Comparison of ENCODE assay signal across 8 cellular contexts in genomic region chr9:138149672-138150656, GRCh38.
DNase-seq lines count a peak whose midpoint lies in the region; ATAC-seq and TF ChIP-seq lines count a peak whose summit lies in the region.
"Not testable (repeated sequence)": the region's sequence is repeated elsewhere in the genome, so short reads cannot be mapped to it uniquely, and the experiment has no call there.

No MANE protein-coding gene starts in this region.

- peak; percentile 55 for ATAC-seq in activated T-helper 17 cell treated with anti-CD3 and anti-CD28 coated beads, Interleukin-2, amount 50 U/mL, for 72 hours (replicated peaks)
- ATAC-seq in stimulated activated naive CD8-positive, alpha-beta T cell treated with anti-CD3 and anti-CD28 coated beads, Interleukin-15, amount 100 ng/mL, for 72 hours, result peak; percentile 43

- peak overlapping the region; percentile 97 for H2AFZ ChIP-seq in neural progenitor cell (replicated peaks)

- not testable (repeated sequence) for H3K9me3 Mint-ChIP-seq in activated T-helper 17 cell treated with anti-CD3 and anti-CD28 coated beads, Interleukin-2, amount 50 U/mL, for 72 hours; neural progenitor cell; stimulated activated naive CD8-positive, alpha-beta T cell treated with anti-CD3 and anti-CD28 coated beads, Interleukin-15, amount 100 ng/mL, for 72 hours

- H3K36me3 ChIP-seq in HUES64 (ENCODE audit: insufficient read depth, low read length); SK-N-MC (ENCODE audit: insufficient read depth, low read length); iPS DF 6.9 (ENCODE audit: control insufficient read depth, insufficient read depth, low read length); neural progenitor cell: not testable (repeated sequence)

- not testable (repeated sequence) for H3K27me3 ChIP-seq in HUES64 (ENCODE audit: insufficient read depth, low read length); iPS DF 6.9 (ENCODE audit: control insufficient read depth, insufficient read depth, low read length)
- H3K27me3 ChIP-seq in neural progenitor cell, result peaks cover 20% of the 10 kb centered on the region

- H3K4me3 Mint-ChIP-seq in activated T-helper 17 cell treated with anti-CD3 and anti-CD28 coated beads, Interleukin-2, amount 50 U/mL, for 72 hours, result peak overlapping the region; percentile 73
- H3K4me3 Mint-ChIP-seq in neural progenitor cell, result peak overlapping the region; percentile 85
- peak overlapping the region; percentile 58 to 81 for H3K4me3 Mint-ChIP-seq in stimulated activated naive CD8-positive, alpha-beta T cell treated with anti-CD3 and anti-CD28 coated beads, Interleukin-15, amount 100 ng/mL, for 72 hours

- H3K27ac Mint-ChIP-seq in activated T-helper 17 cell treated with anti-CD3 and anti-CD28 coated beads, Interleukin-2, amount 50 U/mL, for 72 hours; neural progenitor cell; stimulated activated naive CD8-positive, alpha-beta T cell treated with anti-CD3 and anti-CD28 coated beads, Interleukin-15, amount 100 ng/mL, for 72 hours: not testable (repeated sequence)

- H3K9me3 ChIP-seq in HUES64 (ENCODE audit: insufficient read depth, low read depth, low read length); SK-N-MC (ENCODE audit: low read depth, low read length); iPS DF 6.9 (ENCODE audit: control insufficient read depth, insufficient read depth, low read length); neural progenitor cell (ENCODE audit: low read depth): not testable (repeated sequence)

- H3K79me2 ChIP-seq in neural progenitor cell (ENCODE audit: low read depth), result not testable (repeated sequence)

- DNase-seq in COLO668 (lab: John Stamatoyannopoulos, UW; ENCODE audit: unreplicated experiment) (peak; percentile 20), dermis blood vessel endothelial cell (peak; percentile 5), neural progenitor cell (ENCODE audit: low spot score) (peak; percentile 33)
- DNase-seq in SK-N-MC (ENCODE audit: low read depth, low spot score); iPS DF 6.9 (ENCODE audit: low read depth, low spot score): not testable (repeated sequence)
- DNase-seq in stimulated activated naive CD8-positive, alpha-beta T cell treated with anti-CD3 and anti-CD28 coated beads, Interleukin-15, amount 100 ng/mL, for 72 hours, result peak; percentile 22 to 49

- H3K4me3 ChIP-seq in HUES64 (ENCODE audit: low read length), result peak overlapping the region; percentile 55
- peak overlapping the region; percentile 33; the same call in 1 of the 2 replicates for H3K4me3 ChIP-seq in SK-N-MC
- peak overlapping the region; percentile 75 for H3K4me3 ChIP-seq in iPS DF 6.9 (ENCODE audit: low read length)
- peak overlapping the region; percentile 68 for H3K4me3 ChIP-seq in neural progenitor cell

- H3K4me1 ChIP-seq in HUES64 (ENCODE audit: insufficient read depth, low read length); iPS DF 6.9 (ENCODE audit: control insufficient read depth, insufficient read depth, low read length); neural progenitor cell: not testable (repeated sequence)

- H3K27ac ChIP-seq in HUES64 (ENCODE audit: low read depth, low read length); SK-N-MC; iPS DF 6.9 (ENCODE audit: low read length); neural progenitor cell: not testable (repeated sequence)

- H3K9ac ChIP-seq in HUES64 (ENCODE audit: low read depth, low read length), result peak overlapping the region; percentile 67
- not testable (repeated sequence) for H3K9ac ChIP-seq in SK-N-MC (ENCODE audit: insufficient read length); neural progenitor cell

- 84% methylated on average over 80 of the region's 81 CpGs for WGBS in HUES64
- no CpG with 5 or more reads among the region's 81 CpGs for WGBS in iPS DF 6.9 (ENCODE audit: insufficient coverage, insufficient read length)

- H3K36me3 Mint-ChIP-seq in activated T-helper 17 cell treated with anti-CD3 and anti-CD28 coated beads, Interleukin-2, amount 50 U/mL, for 72 hours (ENCODE audit: low read depth); neural progenitor cell: not testable (repeated sequence)

- not testable (repeated sequence) for H3K4me1 Mint-ChIP-seq in activated T-helper 17 cell treated with anti-CD3 and anti-CD28 coated beads, Interleukin-2, amount 50 U/mL, for 72 hours; neural progenitor cell; stimulated activated naive CD8-positive, alpha-beta T cell treated with anti-CD3 and anti-CD28 coated beads, Interleukin-15, amount 100 ng/mL, for 72 hours

- H3F3A ChIP-seq in neural progenitor cell (ENCODE audit: low read depth), result not testable (repeated sequence)

- not testable (repeated sequence) for H3K27me3 Mint-ChIP-seq in activated T-helper 17 cell treated with anti-CD3 and anti-CD28 coated beads, Interleukin-2, amount 50 U/mL, for 72 hours
- H3K27me3 Mint-ChIP-seq in neural progenitor cell (ENCODE audit: insufficient read depth, low read depth), result peaks cover 15% of the 10 kb centered on the region
- H3K27me3 Mint-ChIP-seq in stimulated activated naive CD8-positive, alpha-beta T cell treated with anti-CD3 and anti-CD28 coated beads, Interleukin-15, amount 100 ng/mL, for 72 hours, result peaks cover 14% of the 10 kb centered on the region

- TF ChIP-seq CTCF in neural progenitor cell (IDR thresholded peaks at IDR 0.05), result peak; percentile 64

- H3K4me2 ChIP-seq in neural progenitor cell, result peak overlapping the region; percentile 80

- H4K20me1 ChIP-seq in neural progenitor cell (ENCODE audit: low read depth), result not testable (repeated sequence)
